Comparison of ENCODE assay signal across 13 cellular contexts in the genomic region with DNA sequence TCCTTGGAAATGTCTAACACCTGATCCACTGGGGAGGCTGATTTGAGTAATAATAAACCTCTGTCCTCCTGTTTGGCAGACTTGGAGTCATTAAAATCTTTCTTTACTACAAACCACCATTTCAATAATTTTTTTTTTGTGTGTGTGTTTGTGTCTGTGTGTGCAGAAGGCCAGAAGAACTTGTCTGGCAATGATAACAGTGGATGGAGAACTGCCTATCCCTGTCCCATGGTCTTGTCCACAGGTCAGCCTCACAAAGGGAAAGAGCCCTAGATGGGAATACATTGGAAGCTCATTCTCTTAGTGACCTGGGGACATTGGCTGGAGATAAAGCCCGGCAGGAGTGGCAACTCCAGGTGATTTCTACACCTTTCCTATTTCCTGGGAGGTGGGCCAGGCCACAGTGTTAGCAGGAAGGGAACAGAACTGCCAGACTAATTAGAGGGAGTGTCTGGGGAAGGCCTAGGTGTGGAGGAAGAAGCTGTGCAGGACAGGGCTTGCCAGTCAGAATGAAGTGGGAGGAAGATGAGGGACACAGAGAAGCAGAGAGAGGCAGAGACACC. TPM values are rescaled to one million over a fixed set of nuclear protein-coding genes. Genes with fewer than 3 reads are reported as not detected.
"Had no signal": no experiment of that assay in that cellular context is flagged by ENCODE, and none has a peak within 500 bp of the region (broad histone marks: within the 10 kb centered on the region; RNA-seq: fewer than 3 reads in every experiment).

No MANE protein-coding gene starts in this region.

RNA-seq across cellular contexts. Expression of a gene that starts 27.7 kb away (rescaled TPM):
- total RNA-seq: aorta; cardiac septum; frontal cortex; kidney; left lobe of liver; lung microvascular endothelial cell; mononuclear cell; neural crest cell; omental fat pad; psoas muscle; spleen; T-helper 2 cell treated with Interferon-gamma antibody and Interleukin-4, amounts not matched to agents 100 ng/mL and 5 ng/mL, for 36 hours; tibial nerve had no signal
- polyA plus RNA-seq: aorta, spleen had no signal
